ENCODE assay signal across 1 cellular context in genomic region chr1:181040284-181040865, GRCh38.
TF ChIP-seq lines count a peak whose summit lies in the region.

No MANE protein-coding gene starts in this region.

TF ChIP-seq in K562, 482 proteins besides CTCF, POLR2A, EP300 and RAD21:
- TF ChIP-seq ADNP (tag; IDR thresholded peaks at IDR 0.05), result no peak
- TF ChIP-seq, protein P1, sequence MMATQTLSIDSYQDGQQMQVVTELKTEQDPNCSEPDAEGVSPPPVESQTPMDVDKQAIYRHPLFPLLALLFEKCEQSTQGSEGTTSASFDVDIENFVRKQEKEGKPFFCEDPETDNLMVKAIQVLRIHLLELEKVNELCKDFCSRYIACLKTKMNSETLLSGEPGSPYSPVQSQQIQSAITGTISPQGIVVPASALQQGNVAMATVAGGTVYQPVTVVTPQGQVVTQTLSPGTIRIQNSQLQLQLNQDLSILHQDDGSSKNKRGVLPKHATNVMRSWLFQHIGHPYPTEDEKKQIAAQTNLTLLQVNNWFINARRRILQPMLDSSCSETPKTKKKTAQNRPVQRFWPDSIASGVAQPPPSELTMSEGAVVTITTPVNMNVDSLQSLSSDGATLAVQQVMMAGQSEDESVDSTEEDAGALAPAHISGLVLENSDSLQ (IDR thresholded peaks at IDR 0.05), result peak; percentile 52; the same call in 1 of the 2 replicates
